Comparison of ENCODE assay signal across 31 cellular contexts in genomic region chr3:17840126-17840525, GRCh38.
"Had no signal": no experiment of that assay in that cellular context is flagged by ENCODE, and none has a peak within 500 bp of the region (broad histone marks: within the 10 kb centered on the region; RNA-seq: fewer than 3 reads in every experiment).

No MANE protein-coding gene starts in this region.

- H3K9ac ChIP-seq: parathyroid adenoma had no signal

- H3K27ac ChIP-seq: adrenal gland, brain microvascular endothelial cell, coronary artery, gastrocnemius medialis, hepatocyte, parathyroid adenoma, right atrium auricular region, stomach, suprapubic skin, tibial artery had no signal

- H3K27me3 Mint-ChIP-seq: activated B cell treated with CpG ODN at 0.5 μM for 24 hours; stimulated activated naive B cell treated with anti-CD40 and anti-IgM and Interleukin-4, amounts not matched to agents 10 μg/mL and 1 μg/mL and 100 μg/mL, for 72 hours had no signal

- H3K9me3 Mint-ChIP-seq: activated B cell treated with CpG ODN at 0.5 μM for 24 hours; activated naive CD4-positive, alpha-beta T cell treated with anti-CD3 and anti-CD28 coated beads for 36 hours; activated naive CD8-positive, alpha-beta T cell treated with anti-CD3 and anti-CD28 coated beads for 36 hours; activated T-helper 1 cell treated with anti-CD3 and anti-CD28 coated beads, Interleukin-12 subunit alpha, Interleukin-12 subunit beta, Interleukin-2, Interleukin-4 antibody, amounts not matched to agents 30 ng/mL and 10 ng/mL and 1 ng/mL, durations not matched to agents 14 hours and 24 hours and 36 hours; mesothelial cell of epicardium; naive thymus-derived CD4-positive, alpha-beta T cell; stimulated activated naive B cell treated with anti-CD40 and anti-IgM and Interleukin-4, amounts not matched to agents 10 μg/mL and 1 μg/mL and 100 μg/mL, for 72 hours had no signal

- H3K4me3 Mint-ChIP-seq: activated B cell treated with CpG ODN at 0.5 μM for 24 hours; activated naive CD4-positive, alpha-beta T cell treated with anti-CD3 and anti-CD28 coated beads for 36 hours; activated naive CD8-positive, alpha-beta T cell treated with anti-CD3 and anti-CD28 coated beads for 36 hours; activated T-helper 1 cell treated with anti-CD3 and anti-CD28 coated beads, Interleukin-12 subunit alpha, Interleukin-12 subunit beta, Interleukin-2, Interleukin-4 antibody, amounts not matched to agents 30 ng/mL and 10 ng/mL and 1 ng/mL, durations not matched to agents 14 hours and 24 hours and 36 hours; mesothelial cell of epicardium; naive thymus-derived CD4-positive, alpha-beta T cell; stimulated activated naive B cell treated with anti-CD40 and anti-IgM and Interleukin-4, amounts not matched to agents 10 μg/mL and 1 μg/mL and 100 μg/mL, for 72 hours; T-helper 17 cell had no signal

- DNase-seq: activated B cell treated with CpG ODN at 0.5 μM for 24 hours; activated CD4-positive, alpha-beta T cell treated with anti-CD3 and anti-CD28 coated beads, Interleukin-2, amount 50 U/mL, for 4 hours; activated CD8-positive, alpha-beta memory T cell treated with anti-CD3 and anti-CD28 coated beads, Interleukin-2, amount 50 U/mL, for 4 hours; activated effector memory CD4-positive, alpha-beta T cell treated with anti-CD3 and anti-CD28 coated beads, Interleukin-2, amount 50 U/mL, for 16 hours; activated naive CD4-positive, alpha-beta T cell treated with anti-CD3 and anti-CD28 coated beads for 36 hours; activated naive CD8-positive, alpha-beta T cell treated with anti-CD3 and anti-CD28 coated beads for 36 hours; activated T-cell treated with anti-CD3 and anti-CD28 coated beads, Interleukin-2, amount 50 U/mL, for 1 hour; adrenal gland; brain microvascular endothelial cell; effector memory CD4-positive, alpha-beta T cell; erythroblast; gastrocnemius medialis; glutamatergic neuron; kidney; left colon; mammary epithelial cell; naive thymus-derived CD4-positive, alpha-beta T cell; stimulated activated CD4-positive, alpha-beta T cell treated with anti-CD3 and anti-CD28 coated beads, Interleukin-15, amount 100 ng/mL, for 24 hours; stimulated activated CD4-positive, alpha-beta T cell treated with anti-CD3 and anti-CD28 coated beads, Interleukin-2, amount 100 ng/mL, for 24 hours; stimulated activated naive B cell treated with anti-CD40 and anti-IgM and Interleukin-4, amounts not matched to agents 10 μg/mL and 1 μg/mL and 100 μg/mL, for 72 hours; stomach; T-helper 17 cell; tibial artery had no signal

- H3K36me3 ChIP-seq: adrenal gland, brain microvascular endothelial cell, gastrocnemius medialis, right atrium auricular region, stomach, suprapubic skin, tibial artery had no signal

- H3K9me3 ChIP-seq: adrenal gland, gastrocnemius medialis, right atrium auricular region, stomach, suprapubic skin, tibial artery had no signal

- H3K4me3 ChIP-seq: adrenal gland, coronary artery, dorsolateral prefrontal cortex, gastrocnemius medialis, hepatocyte, right atrium auricular region, stomach, suprapubic skin, tibial artery had no signal

- H3K36me3 Mint-ChIP-seq: activated naive CD8-positive, alpha-beta T cell treated with anti-CD3 and anti-CD28 coated beads for 36 hours; mesothelial cell of epicardium; naive thymus-derived CD4-positive, alpha-beta T cell; stimulated activated naive B cell treated with anti-CD40 and anti-IgM and Interleukin-4, amounts not matched to agents 10 μg/mL and 1 μg/mL and 100 μg/mL, for 72 hours had no signal

- H3K27me3 ChIP-seq: adrenal gland, brain microvascular endothelial cell, dorsolateral prefrontal cortex, right atrium auricular region, suprapubic skin, tibial artery had no signal

- H3K4me1 ChIP-seq: adrenal gland, parathyroid adenoma, suprapubic skin, tibial artery had no signal

- H3K4me1 Mint-ChIP-seq: activated B cell treated with CpG ODN at 0.5 μM for 24 hours; activated naive CD8-positive, alpha-beta T cell treated with anti-CD3 and anti-CD28 coated beads for 36 hours; stimulated activated naive B cell treated with anti-CD40 and anti-IgM and Interleukin-4, amounts not matched to agents 10 μg/mL and 1 μg/mL and 100 μg/mL, for 72 hours; T-helper 17 cell had no signal

- H3K27ac Mint-ChIP-seq: activated B cell treated with CpG ODN at 0.5 μM for 24 hours; activated naive CD4-positive, alpha-beta T cell treated with anti-CD3 and anti-CD28 coated beads for 36 hours; activated naive CD8-positive, alpha-beta T cell treated with anti-CD3 and anti-CD28 coated beads for 36 hours; activated T-helper 1 cell treated with anti-CD3 and anti-CD28 coated beads, Interleukin-12 subunit alpha, Interleukin-12 subunit beta, Interleukin-2, Interleukin-4 antibody, amounts not matched to agents 30 ng/mL and 10 ng/mL and 1 ng/mL, durations not matched to agents 14 hours and 24 hours and 36 hours; mesothelial cell of epicardium; naive thymus-derived CD4-positive, alpha-beta T cell; stimulated activated naive B cell treated with anti-CD40 and anti-IgM and Interleukin-4, amounts not matched to agents 10 μg/mL and 1 μg/mL and 100 μg/mL, for 72 hours; T-helper 17 cell had no signal
